Comparison of ENCODE assay signal across 24 cellular contexts in the genomic region with DNA sequence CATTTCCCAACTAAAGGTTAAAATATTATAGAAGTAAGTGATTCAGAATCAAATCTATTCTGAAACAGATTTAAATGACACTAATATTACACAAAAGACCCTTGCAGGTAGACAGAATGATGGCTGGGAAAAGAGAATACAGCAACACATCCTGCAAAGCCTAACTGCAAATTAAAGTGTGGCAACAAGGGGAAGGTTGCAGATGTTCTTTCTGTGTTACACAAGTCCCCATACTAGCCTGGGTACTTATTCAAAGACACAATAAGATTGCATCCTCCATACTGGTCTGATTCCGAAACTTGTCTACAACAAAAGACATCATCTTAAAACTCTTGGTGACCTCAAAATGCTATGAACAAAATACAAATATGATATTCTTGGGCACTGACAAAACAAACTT. TPM values are rescaled to one million over a fixed set of nuclear protein-coding genes. Genes with fewer than 3 reads are reported as not detected.
DNase-seq lines count a peak whose midpoint lies in the region; ATAC-seq and TF ChIP-seq lines count a peak whose summit lies in the region.
"Had no signal": no experiment of that assay in that cellular context is flagged by ENCODE, and none has a peak within 500 bp of the region (broad histone marks: within the 10 kb centered on the region; RNA-seq: fewer than 3 reads in every experiment).

No MANE protein-coding gene starts in this region.

- H3K4me1 Mint-ChIP-seq in natural killer cell (peaks cover 10 to 16% of the 10 kb centered on the region in 2 donors), WTC11 (peaks cover 4% of the 10 kb centered on the region)
- H3K4me1 Mint-ChIP-seq in natural killer cell treated with Interleukin-12 subunit alpha and Interleukin-12 subunit beta and Interleukin-15 and Interleukin-18, amount 100 ng/mL, for 72 hours (ENCODE audit: low read depth in 2 of 2), result peaks cover 0 to 11% of the 10 kb centered on the region in 2 donors

- ATAC-seq in natural killer cell (no peak), WTC11 (no peak)
- no peak for ATAC-seq in natural killer cell treated with Interleukin-12 subunit alpha and Interleukin-12 subunit beta and Interleukin-15 and Interleukin-18, amount 100 ng/mL, for 72 hours
- ATAC-seq: T-helper 17 cell had no signal

- peak overlapping the region; percentile 66 for H3K27ac ChIP-seq in neutrophil
- H3K27ac ChIP-seq: BLaER1 treated with 17β-estradiol and CSF1 and Interleukin-3, amounts not matched to agents 10 nM and 100 nM had no signal

- H3K36me3 ChIP-seq in neutrophil, result peaks cover 13% of the 10 kb centered on the region
- H3K36me3 ChIP-seq in MG63, result no peaks in the 10 kb centered on the region; the same call in 1 of the 2 replicates

- POLR2A ChIA-PET in WTC11 (lab: Charles Lee), result no interaction called here

- H3K27me3 ChIP-seq in neutrophil (no peaks in the 10 kb centered on the region), MG63 (no peaks in the 10 kb centered on the region)
- H3K27me3 ChIP-seq: BLaER1 treated with 17β-estradiol and CSF1 and Interleukin-3, amounts not matched to agents 10 nM and 100 nM had no signal

- TF ChIP-seq CTCF in natural killer cell (IDR thresholded peaks at IDR 0.05), result no peak
- TF ChIP-seq CTCF in WTC11 (IDR thresholded peaks at IDR 0.05), result no peak
- no peak for TF ChIP-seq CTCF in neutrophil (IDR thresholded peaks at IDR 0.05)

- CTCF ChIA-PET in WTC11 (lab: Charles Lee), result no interaction called here

- H3K9me3 Mint-ChIP-seq in natural killer cell (no peaks in the 10 kb centered on the region), WTC11 (no peaks in the 10 kb centered on the region)
- no peaks in the 10 kb centered on the region for H3K9me3 Mint-ChIP-seq in natural killer cell treated with Interleukin-12 subunit alpha and Interleukin-12 subunit beta and Interleukin-15 and Interleukin-18, amount 100 ng/mL, for 72 hours
- H3K9me3 Mint-ChIP-seq: CD4-positive, alpha-beta T cell had no signal

- DNase-seq in natural killer cell, result no peak
- no peak for DNase-seq in natural killer cell treated with Interleukin-12 subunit alpha and Interleukin-12 subunit beta and Interleukin-15 and Interleukin-18, amount 100 ng/mL, for 72 hours (ENCODE audit: low spot score)
- peak; percentile 17 for DNase-seq in MV-4-11 (lab: John Stamatoyannopoulos, UW)
- no peak for DNase-seq in WTC11 (ENCODE audit: low spot score)
- no peak for DNase-seq in hypothalamus (lab: John Stamatoyannopoulos, UW)
- DNase-seq in MG63, result no peak
- no peak for DNase-seq in NCI-H2196 treated with DMSO at 0.1 percent for 48 hours (lab: John Stamatoyannopoulos, UW; ENCODE audit: unreplicated experiment)
- DNase-seq: CD4-positive, alpha-beta T cell; GOT3; HCEC 1CT; Karpas-422; NCI-H1092; NCI-H1417 treated with DMSO at 0.1 percent for 48 hours; NCI-H1694 treated with DMSO at 0.1 percent for 48 hours; NCI-H2081 treated with DMSO at 0.1 percent for 48 hours; NCI-H2171; NCI-H524 treated with DMSO at 0.1 percent for 48 hours; Right ventricle myocardium superior; RPMI8226; SK-N-SH; T-helper 17 cell had no signal

- H3K36me3 Mint-ChIP-seq in natural killer cell (no peaks in the 10 kb centered on the region), WTC11 (peaks cover 8% of the 10 kb centered on the region; the same call in 1 of the 2 replicates)
- no peaks in the 10 kb centered on the region for H3K36me3 Mint-ChIP-seq in natural killer cell treated with Interleukin-12 subunit alpha and Interleukin-12 subunit beta and Interleukin-15 and Interleukin-18, amount 100 ng/mL, for 72 hours

- H3K4me3 ChIP-seq in neutrophil (ENCODE audit: low read depth in 1 of 2, low read length in 1 of 2), result no peak overlapping the region
- no peak overlapping the region for H3K4me3 ChIP-seq in MG63
- H3K4me3 ChIP-seq: BLaER1 treated with 17β-estradiol and CSF1 and Interleukin-3, amounts not matched to agents 10 nM and 100 nM had no signal

- intact Hi-C loops in natural killer cell (cut with micrococcal nuclease), result no loop called here

- H3K4me3 Mint-ChIP-seq in natural killer cell, result no peak overlapping the region
- no peak overlapping the region for H3K4me3 Mint-ChIP-seq in natural killer cell treated with Interleukin-12 subunit alpha and Interleukin-12 subunit beta and Interleukin-15 and Interleukin-18, amount 100 ng/mL, for 72 hours
- no peak overlapping the region for H3K4me3 Mint-ChIP-seq in WTC11
- H3K4me3 Mint-ChIP-seq: CD4-positive, alpha-beta T cell; T-helper 17 cell had no signal

- peak overlapping the region; percentile 17 to 22 for H3K27ac Mint-ChIP-seq in natural killer cell
- H3K27ac Mint-ChIP-seq in natural killer cell treated with Interleukin-12 subunit alpha and Interleukin-12 subunit beta and Interleukin-15 and Interleukin-18, amount 100 ng/mL, for 72 hours, result peak overlapping the region in 1 of 2 donors; percentile 37
- peak overlapping the region; percentile 4; the same call in 1 of the 2 replicates for H3K27ac Mint-ChIP-seq in WTC11
- H3K27ac Mint-ChIP-seq: CD4-positive, alpha-beta T cell; T-helper 17 cell had no signal

- H3K27me3 Mint-ChIP-seq in natural killer cell (ENCODE audit: low read depth in 2 of 2), result no peaks in the 10 kb centered on the region
- H3K27me3 Mint-ChIP-seq in natural killer cell treated with Interleukin-12 subunit alpha and Interleukin-12 subunit beta and Interleukin-15 and Interleukin-18, amount 100 ng/mL, for 72 hours, result no peaks in the 10 kb centered on the region
- H3K27me3 Mint-ChIP-seq in WTC11 (ENCODE audit: low read depth), result no peaks in the 10 kb centered on the region
- H3K27me3 Mint-ChIP-seq: CD4-positive, alpha-beta T cell; T-helper 17 cell had no signal

- peaks cover 14 to 18% of the 10 kb centered on the region in 2 experiments for H3K4me1 ChIP-seq in neutrophil (ENCODE audit: control insufficient read depth in 1 of 2, insufficient read depth in 1 of 2, low read depth in 1 of 2, low read length in 1 of 2)
- H3K4me1 ChIP-seq: BLaER1 treated with 17β-estradiol and CSF1 and Interleukin-3, amounts not matched to agents 10 nM and 100 nM had no signal

- no peaks in the 10 kb centered on the region for H3K9me3 ChIP-seq in neutrophil
- no peaks in the 10 kb centered on the region for H3K9me3 ChIP-seq in MG63
- H3K9me3 ChIP-seq: BLaER1 treated with 17β-estradiol and CSF1 and Interleukin-3, amounts not matched to agents 10 nM and 100 nM; SK-N-SH had no signal

TF ChIP-seq in WTC11, 78 proteins besides CTCF, POLR2A, EP300 and RAD21 (continues in another document):
- TF ChIP-seq NFE2L1 (CRISPR knock-in tag; IDR thresholded peaks at IDR 0.05) (no peak), NR1H2 (CRISPR knock-in tag; IDR thresholded peaks at IDR 0.05) (no peak), ZNF423 (CRISPR knock-in tag; IDR thresholded peaks at IDR 0.05) (no peak), FOXJ3 (CRISPR knock-in tag; IDR thresholded peaks at IDR 0.05; ENCODE audit: borderline replicate concordance) (no peak), NR2C2 (CRISPR knock-in tag; IDR thresholded peaks at IDR 0.05) (no peak), CREB1 (CRISPR knock-in tag; IDR thresholded peaks at IDR 0.05) (no peak), TEAD4 (CRISPR knock-in tag; IDR thresholded peaks at IDR 0.05) (no peak), EMX1 (CRISPR knock-in tag; IDR thresholded peaks at IDR 0.05) (no peak)
- TF ChIP-seq, protein P1, sequence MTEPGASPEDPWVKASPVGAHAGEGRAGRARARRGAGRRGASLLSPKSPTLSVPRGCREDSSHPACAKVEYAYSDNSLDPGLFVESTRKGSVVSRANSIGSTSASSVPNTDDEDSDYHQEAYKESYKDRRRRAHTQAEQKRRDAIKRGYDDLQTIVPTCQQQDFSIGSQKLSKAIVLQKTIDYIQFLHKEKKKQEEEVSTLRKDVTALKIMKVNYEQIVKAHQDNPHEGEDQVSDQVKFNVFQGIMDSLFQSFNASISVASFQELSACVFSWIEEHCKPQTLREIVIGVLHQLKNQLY (CRISPR knock-in tag; IDR thresholded peaks at IDR 0.05), result no peak
- TF ChIP-seq, protein P2, sequence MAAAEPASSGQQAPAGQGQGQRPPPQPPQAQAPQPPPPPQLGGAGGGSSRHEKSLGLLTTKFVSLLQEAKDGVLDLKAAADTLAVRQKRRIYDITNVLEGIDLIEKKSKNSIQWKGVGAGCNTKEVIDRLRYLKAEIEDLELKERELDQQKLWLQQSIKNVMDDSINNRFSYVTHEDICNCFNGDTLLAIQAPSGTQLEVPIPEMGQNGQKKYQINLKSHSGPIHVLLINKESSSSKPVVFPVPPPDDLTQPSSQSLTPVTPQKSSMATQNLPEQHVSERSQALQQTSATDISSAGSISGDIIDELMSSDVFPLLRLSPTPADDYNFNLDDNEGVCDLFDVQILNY (CRISPR knock-in tag; IDR thresholded peaks at IDR 0.05), result no peak
- TF ChIP-seq, protein P3, sequence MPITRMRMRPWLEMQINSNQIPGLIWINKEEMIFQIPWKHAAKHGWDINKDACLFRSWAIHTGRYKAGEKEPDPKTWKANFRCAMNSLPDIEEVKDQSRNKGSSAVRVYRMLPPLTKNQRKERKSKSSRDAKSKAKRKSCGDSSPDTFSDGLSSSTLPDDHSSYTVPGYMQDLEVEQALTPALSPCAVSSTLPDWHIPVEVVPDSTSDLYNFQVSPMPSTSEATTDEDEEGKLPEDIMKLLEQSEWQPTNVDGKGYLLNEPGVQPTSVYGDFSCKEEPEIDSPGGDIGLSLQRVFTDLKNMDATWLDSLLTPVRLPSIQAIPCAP (CRISPR knock-in tag; IDR thresholded peaks at IDR 0.05), result no peak
- TF ChIP-seq, protein P4, sequence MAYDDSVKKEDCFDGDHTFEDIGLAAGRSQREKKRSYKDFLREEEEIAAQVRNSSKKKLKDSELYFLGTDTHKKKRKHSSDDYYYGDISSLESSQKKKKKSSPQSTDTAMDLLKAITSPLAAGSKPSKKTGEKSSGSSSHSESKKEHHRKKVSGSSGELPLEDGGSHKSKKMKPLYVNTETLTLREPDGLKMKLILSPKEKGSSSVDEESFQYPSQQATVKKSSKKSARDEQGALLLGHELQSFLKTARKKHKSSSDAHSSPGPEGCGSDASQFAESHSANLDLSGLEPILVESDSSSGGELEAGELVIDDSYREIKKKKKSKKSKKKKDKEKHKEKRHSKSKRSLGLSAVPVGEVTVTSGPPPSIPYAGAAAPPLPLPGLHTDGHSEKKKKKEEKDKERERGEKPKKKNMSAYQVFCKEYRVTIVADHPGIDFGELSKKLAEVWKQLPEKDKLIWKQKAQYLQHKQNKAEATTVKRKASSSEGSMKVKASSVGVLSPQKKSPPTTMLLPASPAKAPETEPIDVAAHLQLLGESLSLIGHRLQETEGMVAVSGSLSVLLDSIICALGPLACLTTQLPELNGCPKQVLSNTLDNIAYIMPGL (CRISPR knock-in tag; IDR thresholded peaks at IDR 0.05), result no peak

RNA-seq across cellular contexts. Expression of a gene that starts 50.5 kb away (rescaled TPM):
- total RNA-seq in natural killer cell (100 to 1,000 TPM; 110 to 124 (median 123) TPM), WTC11 (2021) (34.7 to 39.8 TPM (median 37.5 TPM) in 3 replicates)
- total RNA-seq in natural killer cell treated with Interleukin-12 subunit alpha and Interleukin-12 subunit beta and Interleukin-15 and Interleukin-18, amount 100 ng/mL, for 72 hours, result 10 to 100 TPM; 55.4 to 57.2 TPM
- 8.2 and 8.7 TPM in 2 replicates for total RNA-seq in MG63 (2014; rRNA removed; shearing (Covaris generic); ENCODE audit: low replicate concordance)

RNA-seq across cellular contexts. Expression of a gene that starts 54.3 kb away (rescaled TPM):
- under 1 TPM; 0.18 to 0.35 (median 0.31) TPM for total RNA-seq in natural killer cell
- total RNA-seq in natural killer cell treated with Interleukin-12 subunit alpha and Interleukin-12 subunit beta and Interleukin-15 and Interleukin-18, amount 100 ng/mL, for 72 hours, result not detected
- 0.09 to 0.20 TPM (median 0.16 TPM) in 3 replicates for total RNA-seq in WTC11 (2021)
- total RNA-seq in MG63 (2014; rRNA removed; shearing (Covaris generic); ENCODE audit: low replicate concordance), result not detected in 2 replicates
- total RNA-seq: HT-29, Right ventricle myocardium superior, T-helper 17 cell had no signal
